9 cellular contexts compared by ENCODE assay signal in the genomic region with DNA sequence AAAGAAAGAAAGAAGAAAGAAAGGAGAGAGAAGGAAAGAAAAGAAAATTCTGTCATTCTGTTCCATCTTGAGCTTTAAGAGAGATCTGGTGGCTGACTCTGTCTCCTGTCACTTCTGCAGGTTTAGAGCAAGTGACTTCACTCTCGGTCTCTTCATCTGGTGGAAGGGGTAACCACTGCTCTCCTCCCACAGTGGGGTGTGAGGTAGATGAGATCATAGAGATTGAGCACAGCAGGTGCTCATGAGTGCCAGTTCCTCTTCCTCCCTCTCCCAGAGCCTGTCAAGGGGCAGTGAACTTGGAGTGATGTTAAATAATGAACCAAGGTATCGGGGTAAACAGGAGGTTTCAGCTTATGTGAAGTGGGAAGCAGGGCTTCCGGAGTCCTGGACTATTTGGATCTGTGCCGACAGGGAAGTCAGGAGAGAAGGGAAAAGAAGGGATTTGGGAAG. TPM values are rescaled to one million over a fixed set of nuclear protein-coding genes. Genes with fewer than 3 reads are reported as not detected.
A peak's percentile ranks its signal among the peaks of the same experiment; 100 is the strongest.
DNase-seq lines count a peak whose midpoint lies in the region; ATAC-seq and TF ChIP-seq lines count a peak whose summit lies in the region.
"Had no signal": no experiment of that assay in that cellular context is flagged by ENCODE, and none has a peak within 500 bp of the region (broad histone marks: within the 10 kb centered on the region; RNA-seq: fewer than 3 reads in every experiment).

No MANE protein-coding gene starts in this region.

- H3K27ac Mint-ChIP-seq in activated naive CD4-positive, alpha-beta T cell treated with anti-CD3 and anti-CD28 coated beads, Interleukin-2, amount 10 ng/mL, durations not matched to agents 7 days and 5 days: peak overlapping the region; percentile 83

- CTCF ChIA-PET in PC-3 (lab: Charles Lee): no interaction called here
- CTCF ChIA-PET in activated naive CD4-positive, alpha-beta T cell treated with anti-CD3 and anti-CD28 coated beads, Interleukin-2, amount 10 ng/mL, durations not matched to agents 7 days and 5 days (lab: Charles Lee): interaction anchor here (1.2 to 10.3 kb wide), 5 partner anchors 12 to 115 kb away, joined by 4 to 75 read pairs (median 6); no protein-coding TSS in a partner anchor

- H3K27me3 ChIP-seq in PC-3 (ENCODE audit: low read length) (no peaks in the 10 kb centered on the region), foreskin keratinocyte (peaks cover 7% of the 10 kb centered on the region)

- no peaks in the 10 kb centered on the region for H3K9me3 ChIP-seq in PC-3 (ENCODE audit: low read length)

- H3K27ac ChIP-seq in PC-3 (ENCODE audit: low read length) (no peak overlapping the region), foreskin keratinocyte (no peak overlapping the region)

- no peaks in the 10 kb centered on the region for H3K9me3 Mint-ChIP-seq in activated naive CD4-positive, alpha-beta T cell treated with anti-CD3 and anti-CD28 coated beads, Interleukin-2, amount 10 ng/mL, durations not matched to agents 7 days and 5 days

- H2AFZ ChIP-seq in PC-3 (ENCODE audit: low read length): no peak overlapping the region

- H3K9ac ChIP-seq in PC-3 (ENCODE audit: low read length): no peak overlapping the region

- no peak overlapping the region for H3K4me3 ChIP-seq in PC-3 (ENCODE audit: low read length)

- H3F3A ChIP-seq in PC-3 (ENCODE audit: low read length, unreplicated experiment): no peaks in the 10 kb centered on the region

- ATAC-seq in HG03378 (IDR thresholded peaks at IDR 0.05; ENCODE audit: unreplicated experiment) (peak; percentile 91), PC-3 (no peak), foreskin keratinocyte (no peak)

- H3K9me2 ChIP-seq in PC-3 (replicated peaks; ENCODE audit: low read length): no peaks in the 10 kb centered on the region

- H3K36me3 Mint-ChIP-seq in activated naive CD4-positive, alpha-beta T cell treated with anti-CD3 and anti-CD28 coated beads, Interleukin-2, amount 10 ng/mL, durations not matched to agents 7 days and 5 days: no peaks in the 10 kb centered on the region

- no peaks in the 10 kb centered on the region for H3K36me3 ChIP-seq in PC-3 (ENCODE audit: low read depth, low read length)

- H3K4me3 Mint-ChIP-seq in activated naive CD4-positive, alpha-beta T cell treated with anti-CD3 and anti-CD28 coated beads, Interleukin-2, amount 10 ng/mL, durations not matched to agents 7 days and 5 days: no peak overlapping the region

- peak; percentile 46 for DNase-seq in NCI-H2171 treated with DMSO at 0.1 percent for 48 hours (lab: John Stamatoyannopoulos, UW)
- DNase-seq in NCI-H2171 (lab: John Stamatoyannopoulos, UW): no peak
- DNase-seq in PC-3: peak; percentile 39
- DNase-seq in activated naive CD4-positive, alpha-beta T cell treated with anti-CD3 and anti-CD28 coated beads, Interleukin-2, amount 10 ng/mL, durations not matched to agents 7 days and 5 days: peak; percentile 80
- peak; percentile 14 to 65 for DNase-seq in stimulated activated CD4-positive, alpha-beta T cell treated with anti-CD3 and anti-CD28 coated beads, Interleukin-4, amount 100 ng/mL, for 4 hours
- no peak for DNase-seq in posterior vena cava (ENCODE audit: low spot score)
- DNase-seq in foreskin keratinocyte: no peak

- intact Hi-C loops in PC-3 (cut with micrococcal nuclease) (no loop called here), posterior vena cava (cut with DNase I) (no loop called here)

- H3K4me1 ChIP-seq in PC-3 (ENCODE audit: insufficient read depth, low read length) (peaks cover 20% of the 10 kb centered on the region), foreskin keratinocyte (peaks cover 11% of the 10 kb centered on the region)

- no peak overlapping the region for H3K4me2 ChIP-seq in PC-3 (ENCODE audit: low read length)

- peaks cover 35% of the 10 kb centered on the region for H3K27me3 Mint-ChIP-seq in activated naive CD4-positive, alpha-beta T cell treated with anti-CD3 and anti-CD28 coated beads, Interleukin-2, amount 10 ng/mL, durations not matched to agents 7 days and 5 days

- no peaks in the 10 kb centered on the region for H3K79me2 ChIP-seq in PC-3 (ENCODE audit: low read length)

- no TSS peak for BruUV-seq in PC-3 (replicated peaks; lab: Mats Ljungman, UMichigan)

- POLR2A ChIA-PET in PC-3 (lab: Charles Lee; ENCODE audit: unreplicated experiment): no interaction called here

- peaks cover 44% of the 10 kb centered on the region for H3K4me1 Mint-ChIP-seq in activated naive CD4-positive, alpha-beta T cell treated with anti-CD3 and anti-CD28 coated beads, Interleukin-2, amount 10 ng/mL, durations not matched to agents 7 days and 5 days

- TF ChIP-seq CTCF in PC-3 (conservative IDR thresholded peaks at IDR 0.05; ENCODE audit: low read depth, low read length) (no peak), foreskin keratinocyte (conservative IDR thresholded peaks at IDR 0.05) (no peak)

- no peaks in the 10 kb centered on the region for H4K20me1 ChIP-seq in PC-3 (ENCODE audit: low read length)

RNA-seq across cellular contexts. Expression of gene BEAN1, which starts 47.7 kb away (rescaled TPM):
- total RNA-seq in PC-3 (2014; rRNA removed) (1.9 and 2.2 TPM in 2 replicates), posterior vena cava (under 1 TPM; 0.42 to 0.48 TPM), foreskin keratinocyte (0.10 and 0.14 TPM in 2 replicates)
- 0.04 and 0.37 TPM in 2 replicates for polyA plus RNA-seq in foreskin keratinocyte
- total RNA-seq: T-helper 2 cell treated with Interferon-gamma antibody and Interleukin-4, amounts not matched to agents 100 ng/mL and 5 ng/mL, for 36 hours had no signal

Comparison
In these comparisons a context has a peak if more than half of its experiments do, and no peak if none do; other contexts are left out.
1. DNase-seq: peak in NCI-H2171 treated with DMSO at 0.1 percent for 48 hours (single experiment), PC-3 (single experiment), activated naive CD4-positive, alpha-beta T cell treated with anti-CD3 and anti-CD28 coated beads, Interleukin-2, amount 10 ng/mL, durations not matched to agents 7 days and 5 days (single experiment) and stimulated activated CD4-positive, alpha-beta T cell treated with anti-CD3 and anti-CD28 coated beads, Interleukin-4, amount 100 ng/mL, for 4 hours (2 of 2); none in NCI-H2171 (single experiment), posterior vena cava (single experiment) and foreskin keratinocyte (0 of 2).